ENCODE assay signal across 20 cellular contexts in the genomic region with DNA sequence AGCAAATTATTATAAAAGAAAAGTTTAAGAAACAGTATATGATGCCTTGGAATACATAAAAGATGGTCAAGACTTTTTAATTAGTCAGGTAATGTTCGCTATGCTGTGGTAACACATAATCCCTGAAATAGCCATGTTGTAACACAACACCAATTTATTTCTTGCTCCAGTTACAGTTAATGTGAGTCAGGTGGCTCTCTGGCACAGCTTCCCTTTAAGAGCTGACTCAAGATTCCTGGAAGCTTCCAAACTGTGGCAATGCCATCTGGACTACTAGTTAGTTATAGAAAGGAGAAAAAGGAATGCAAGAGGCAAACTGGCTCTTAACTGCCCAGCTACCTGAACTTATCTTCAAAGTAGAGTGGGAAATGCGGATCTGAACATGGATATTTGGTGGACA.
DNase-seq lines count a peak whose midpoint lies in the region; ATAC-seq and TF ChIP-seq lines count a peak whose summit lies in the region.
"Had no signal": no experiment of that assay in that cellular context is flagged by ENCODE, and none has a peak within 500 bp of the region (broad histone marks: within the 10 kb centered on the region; RNA-seq: fewer than 3 reads in every experiment).

No MANE protein-coding gene starts in this region.

- TF ChIP-seq POLR2A in adrenal gland (IDR thresholded peaks at IDR 0.05), result no peak
- TF ChIP-seq POLR2A in right lobe of liver (IDR thresholded peaks at IDR 0.05), result no peak

- no peak overlapping the region for H3K27ac ChIP-seq in adrenal gland
- no peak overlapping the region for H3K27ac ChIP-seq in GM23338 (ENCODE audit: low read depth)
- no peak overlapping the region for H3K27ac ChIP-seq in right lobe of liver
- H3K27ac ChIP-seq: brain microvascular endothelial cell, neutrophil, WERI-Rb-1 had no signal

- no peaks in the 10 kb centered on the region for H4K20me1 ChIP-seq in GM23338 (replicated peaks; ENCODE audit: insufficient read depth)

- H3K27ac Mint-ChIP-seq in GM23338 (no peak overlapping the region), immature natural killer cell (no peak overlapping the region)
- H3K27ac Mint-ChIP-seq: activated CD8-positive, alpha-beta memory T cell treated with anti-CD3 and anti-CD28 coated beads, Interleukin-2, amount 10 ng/mL, durations not matched to agents 7 days and 5 days; mesothelial cell of epicardium had no signal

- H2AFZ ChIP-seq in GM23338, result no peak overlapping the region

- no peaks in the 10 kb centered on the region for H3K36me3 Mint-ChIP-seq in GM23338 (ENCODE audit: low read depth)
- no peaks in the 10 kb centered on the region for H3K36me3 Mint-ChIP-seq in immature natural killer cell
- H3K36me3 Mint-ChIP-seq: activated CD8-positive, alpha-beta memory T cell treated with anti-CD3 and anti-CD28 coated beads, Interleukin-2, amount 10 ng/mL, durations not matched to agents 7 days and 5 days; mesothelial cell of epicardium had no signal

- H3K36me3 ChIP-seq in adrenal gland (replicated peaks in 1 of 2) (no peaks in the 10 kb centered on the region), GM23338 (ENCODE audit: insufficient read depth) (no peaks in the 10 kb centered on the region), right lobe of liver (no peaks in the 10 kb centered on the region)
- H3K36me3 ChIP-seq: brain microvascular endothelial cell, neutrophil, WERI-Rb-1 had no signal

- peak; percentile 3 for DNase-seq in AG09319 (ENCODE audit: extremely low read depth, low read depth)
- peak; percentile 0 for DNase-seq in HK-2 (ENCODE audit: unreplicated experiment)
- DNase-seq in adrenal gland, result peak in 6 of 7 donors; percentile 9 to 46 (median 26)
- peak; percentile 39 for DNase-seq in iris pigment epithelial cell (ENCODE audit: low read depth)
- no peak for DNase-seq in GM23338 (ENCODE audit: low spot score)
- DNase-seq in globus pallidus (ENCODE audit: low spot score), result no peak
- DNase-seq in immature natural killer cell, result no peak
- DNase-seq in right lobe of liver, result no peak
- DNase-seq: activated CD8-positive, alpha-beta memory T cell treated with anti-CD3 and anti-CD28 coated beads, Interleukin-2, amount 10 ng/mL, durations not matched to agents 7 days and 5 days; activated naive CD4-positive, alpha-beta T cell; brain microvascular endothelial cell; H7; NCI-H1092 treated with DMSO at 0.1 percent for 48 hours; NCI-H345; stimulated activated CD4-positive, alpha-beta T cell treated with anti-CD3 and anti-CD28 coated beads, Interleukin-4, amount 100 ng/mL, for 4 hours; trophoblast cell; WERI-Rb-1 had no signal

- H3K27me3 Mint-ChIP-seq in GM23338 (ENCODE audit: insufficient read depth, low read depth, poor library complexity) (no peaks in the 10 kb centered on the region), immature natural killer cell (ENCODE audit: low read depth in 3 of 3) (peaks cover 2 to 4% (median 3%) of the 10 kb centered on the region in 3 donors)
- H3K27me3 Mint-ChIP-seq: activated CD8-positive, alpha-beta memory T cell treated with anti-CD3 and anti-CD28 coated beads, Interleukin-2, amount 10 ng/mL, durations not matched to agents 7 days and 5 days had no signal

- H3K9me3 Mint-ChIP-seq in GM23338, result 0 out of 3 replicates have a peak, but pooled peaks cover 3% of the 10 kb centered on the region
- peaks cover 0 to under 1% (median 0%) of the 10 kb centered on the region in 6 donors for H3K9me3 Mint-ChIP-seq in immature natural killer cell

- H3K4me3 Mint-ChIP-seq in GM23338, result no peak overlapping the region
- H3K4me3 Mint-ChIP-seq in immature natural killer cell, result no peak overlapping the region
- H3K4me3 Mint-ChIP-seq: activated CD8-positive, alpha-beta memory T cell treated with anti-CD3 and anti-CD28 coated beads, Interleukin-2, amount 10 ng/mL, durations not matched to agents 7 days and 5 days; mesothelial cell of epicardium had no signal

- H3K4me3 ChIP-seq in adrenal gland, result no peak overlapping the region
- H3K4me3 ChIP-seq in GM23338, result no peak overlapping the region
- H3K4me3 ChIP-seq in right lobe of liver, result no peak overlapping the region

- no peaks in the 10 kb centered on the region for H3K79me2 ChIP-seq in GM23338 (replicated peaks; ENCODE audit: insufficient read depth)

- no peaks in the 10 kb centered on the region for H3K9me3 ChIP-seq in adrenal gland (replicated peaks in 1 of 3)
- H3K9me3 ChIP-seq in right lobe of liver, result no peaks in the 10 kb centered on the region
- H3K9me3 ChIP-seq: neutrophil had no signal

- no peaks in the 10 kb centered on the region for H3K9me2 ChIP-seq in GM23338 (ENCODE audit: insufficient read depth)

- H3K4me1 Mint-ChIP-seq in GM23338, result no peaks in the 10 kb centered on the region
- no peaks in the 10 kb centered on the region for H3K4me1 Mint-ChIP-seq in immature natural killer cell
- H3K4me1 Mint-ChIP-seq: activated CD8-positive, alpha-beta memory T cell treated with anti-CD3 and anti-CD28 coated beads, Interleukin-2, amount 10 ng/mL, durations not matched to agents 7 days and 5 days; mesothelial cell of epicardium had no signal

- ATAC-seq in GM23338 (no peak), right lobe of liver (no peak)
- ATAC-seq: activated CD8-positive, alpha-beta memory T cell treated with anti-CD3 and anti-CD28 coated beads, Interleukin-2, amount 10 ng/mL, durations not matched to agents 7 days and 5 days; Panc1 had no signal

- no peak overlapping the region for H3K4me2 ChIP-seq in GM23338

- no peak for TF ChIP-seq CTCF in AG09319 (IDR thresholded peaks at IDR 0.05; ENCODE audit: low read depth, low read length)
- no peak for TF ChIP-seq CTCF in adrenal gland (IDR thresholded peaks at IDR 0.05)
- TF ChIP-seq CTCF in GM23338 (conservative IDR thresholded peaks at IDR 0.05; ENCODE audit: low read depth in 2 of 2), result no peak
- no peak for TF ChIP-seq CTCF in right lobe of liver (IDR thresholded peaks at IDR 0.05)

- no peaks in the 10 kb centered on the region for H3F3A ChIP-seq in GM23338 (replicated peaks; ENCODE audit: low read depth)

- no peaks in the 10 kb centered on the region for H3K4me1 ChIP-seq in adrenal gland (replicated peaks in 1 of 2)
- no peaks in the 10 kb centered on the region for H3K4me1 ChIP-seq in GM23338 (ENCODE audit: insufficient read depth)
- H3K4me1 ChIP-seq in right lobe of liver, result no peaks in the 10 kb centered on the region

- WGBS in adrenal gland, 4 donors, result 57 to 82% (median 69%) methylated on average over 2 of the region's 2 CpGs
- 33% methylated on average over 2 of the region's 2 CpGs for WGBS in right lobe of liver (ENCODE audit: insufficient coverage, low coverage, low lambda C conversion rate, missing lambda C conversion rate)

- intact Hi-C loops in adrenal gland (cut with DNase I) (no loop called here), right lobe of liver (cut with DNase I) (no loop called here)

- H3K27me3 ChIP-seq in adrenal gland, result no peaks in the 10 kb centered on the region
- no peaks in the 10 kb centered on the region for H3K27me3 ChIP-seq in GM23338 (ENCODE audit: insufficient read depth)
- no peaks in the 10 kb centered on the region for H3K27me3 ChIP-seq in right lobe of liver
- H3K27me3 ChIP-seq: brain microvascular endothelial cell, neutrophil had no signal

TF ChIP-seq in GM23338, 12 proteins besides CTCF, POLR2A, EP300 and RAD21:
- TF ChIP-seq CREB1 (CRISPR knock-in tag; IDR thresholded peaks at IDR 0.05; ENCODE audit: low read depth), result no peak

Comparison
In these comparisons a context has a peak if more than half of its experiments do, and no peak if none do; other contexts are left out.
1. DNase-seq: peak in AG09319 (single experiment), HK-2 (single experiment), adrenal gland (6 of 7) and iris pigment epithelial cell (single experiment); none in GM23338 (single experiment), globus pallidus (single experiment), immature natural killer cell (0 of 3) and right lobe of liver (0 of 3).